In the genomic region with DNA sequence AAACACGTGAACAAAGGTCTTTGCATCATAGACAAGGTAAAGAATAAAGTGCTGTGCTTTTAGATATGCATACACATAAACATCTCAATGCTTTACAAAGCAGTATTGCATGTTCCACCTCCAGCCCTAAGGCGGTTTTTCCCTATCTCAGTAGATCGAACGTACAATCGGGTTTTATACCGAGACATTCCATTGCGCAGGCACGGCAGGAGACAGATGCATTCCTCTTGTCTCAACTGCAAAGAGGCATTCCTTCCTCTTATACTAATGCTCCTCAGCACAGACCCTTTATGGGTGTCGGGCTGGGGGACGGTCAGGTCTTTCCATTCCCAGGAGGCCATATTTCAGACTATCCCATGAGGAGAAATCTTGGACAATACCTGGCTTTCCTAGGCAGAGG, we compare ENCODE assay signal across 7 cellular contexts.
A peak's percentile ranks its signal among the peaks of the same experiment; 100 is the strongest.
DNase-seq lines count a peak whose midpoint lies in the region; ATAC-seq, FAIRE-seq and TF ChIP-seq lines count a peak whose summit lies in the region.
"Not testable (repeated sequence)": the region's sequence is repeated elsewhere in the genome, so short reads cannot be mapped to it uniquely, and the experiment has no call there.

No MANE protein-coding gene starts in this region.

- not testable (repeated sequence) for H3K27me3 Mint-ChIP-seq in GM23338 (ENCODE audit: insufficient read depth, low read depth, poor library complexity); mesothelial cell of epicardium (ENCODE audit: low read depth); neural progenitor cell (ENCODE audit: insufficient read depth, low read depth); progenitor cell of endocrine pancreas

- H2BK15ac ChIP-seq in H1 (ENCODE audit: low read length) = not testable (repeated sequence)

- not testable (repeated sequence) for H3K18ac ChIP-seq in H1 (ENCODE audit: extremely low read depth, low read length)

- H3K23me2 ChIP-seq in H1 (ENCODE audit: low read depth, low read length) = not testable (repeated sequence)

- not testable (repeated sequence) for H4K5ac ChIP-seq in H1 (ENCODE audit: insufficient read length, low read depth, low read length)

- CTCF ChIA-PET in H1 (lab: Charles Lee; ENCODE audit: partially characterized antibody) = not testable (repeated sequence)

- H3K4me2 ChIP-seq in GM23338 = peak overlapping the region; percentile 23
- not testable (repeated sequence) for H3K4me2 ChIP-seq in H1 (ENCODE audit: insufficient read depth in 1 of 2, low read depth in 2 of 2, low read length in 2 of 2); neural progenitor cell

- not testable (repeated sequence) for H3F3A ChIP-seq in GM23338 (replicated peaks; ENCODE audit: low read depth); neural progenitor cell (ENCODE audit: low read depth)

- WGBS in H1 (ENCODE audit: extremely low coverage in 1 of 2, insufficient coverage in 1 of 2, insufficient read length in 1 of 2, insufficient replicate concordance in 2 of 2, low coverage in 1 of 2, low lambda C conversion rate in 2 of 2, missing lambda C conversion rate in 1 of 2), 2 experiments = 94% methylated on average over 10 of the region's 10 CpGs; no CpG with 5 or more reads in 1 of the 2 experiments

- peaks cover 24% of the 10 kb centered on the region for H3K4me1 ChIP-seq in GM23338 (ENCODE audit: insufficient read depth)
- not testable (repeated sequence) for H3K4me1 ChIP-seq in HUES6 (ENCODE audit: control insufficient read depth, insufficient read depth, low read length); H1 (replicated peaks in 1 of 4; ENCODE audit: control insufficient read depth in 3 of 4, insufficient read depth in 4 of 4, low read length in 3 of 4); neural progenitor cell

- not testable (repeated sequence) for H3K36me3 Mint-ChIP-seq in GM23338 (ENCODE audit: low read depth)
- H3K36me3 Mint-ChIP-seq in mesothelial cell of epicardium (peaks cover 26% of the 10 kb centered on the region), neural progenitor cell (peaks cover 33% of the 10 kb centered on the region), progenitor cell of endocrine pancreas (ENCODE audit: insufficient read depth) (peaks cover 12% of the 10 kb centered on the region)

- not testable (repeated sequence) for H2AFZ ChIP-seq in GM23338; H1 (ENCODE audit: low read length); neural progenitor cell (replicated peaks)

- H3K79me1 ChIP-seq in H1 (ENCODE audit: low read depth, low read length) = not testable (repeated sequence)

- H3K9me3 ChIP-seq in HUES6 (ENCODE audit: control insufficient read depth, insufficient read depth, low read depth, low read length); H1 (ENCODE audit: insufficient read depth in 2 of 2, low read depth in 1 of 2, low read length in 1 of 2); neural progenitor cell (ENCODE audit: low read depth): not testable (repeated sequence)

- TF ChIP-seq EP300 in H1 (IDR thresholded peaks at IDR 0.05; ENCODE audit: borderline replicate concordance in 1 of 2, low read depth in 2 of 2, low read length in 2 of 2) = not testable (repeated sequence)

- not testable (repeated sequence) for H4K20me1 ChIP-seq in GM23338 (replicated peaks; ENCODE audit: insufficient read depth); H1 (replicated peaks in 1 of 2; ENCODE audit: control insufficient read depth in 1 of 2, insufficient read depth in 2 of 2, low read length in 2 of 2); neural progenitor cell (ENCODE audit: low read depth)

- H3K36me3 ChIP-seq in GM23338 (ENCODE audit: insufficient read depth); HUES6 (ENCODE audit: control insufficient read depth, insufficient read depth, low read length); H1 (ENCODE audit: control insufficient read depth in 2 of 4, insufficient read depth in 4 of 4, low read length in 3 of 4); neural progenitor cell: not testable (repeated sequence)

- H2BK12ac ChIP-seq in H1 (ENCODE audit: low read depth, low read length) = not testable (repeated sequence)

- TF ChIP-seq POLR2A in H1 (IDR thresholded peaks at IDR 0.05; ENCODE audit: control extremely low read depth in 1 of 2, low read depth in 2 of 2, low read length in 2 of 2) = not testable (repeated sequence)

- H2BK5ac ChIP-seq in H1 (ENCODE audit: low read depth, low read length) = not testable (repeated sequence)

- peaks cover 16% of the 10 kb centered on the region; the same call in 2 of the 3 replicates for H3K4me1 Mint-ChIP-seq in GM23338
- H3K4me1 Mint-ChIP-seq in mesothelial cell of epicardium = not testable (repeated sequence)
- peaks cover 11% of the 10 kb centered on the region for H3K4me1 Mint-ChIP-seq in neural progenitor cell
- peaks cover 14% of the 10 kb centered on the region for H3K4me1 Mint-ChIP-seq in progenitor cell of endocrine pancreas (ENCODE audit: low read depth)

- peak overlapping the region; percentile 25; the same call in 1 of the 2 replicates for H4K8ac ChIP-seq in H1 (ENCODE audit: extremely low read depth, insufficient read depth, low read length)

- not testable (repeated sequence) for H3K4me3 Mint-ChIP-seq in GM23338; mesothelial cell of epicardium; neural progenitor cell; progenitor cell of endocrine pancreas (ENCODE audit: low read depth)

- not testable (repeated sequence) for H3K9me2 ChIP-seq in GM23338 (ENCODE audit: insufficient read depth)

- not testable (repeated sequence) for H3K27me3 ChIP-seq in GM23338 (ENCODE audit: insufficient read depth); HUES6 (ENCODE audit: control insufficient read depth, insufficient read depth, low read length); H1 (replicated peaks in 1 of 4; ENCODE audit: control insufficient read depth in 3 of 4, extremely low read depth in 1 of 4, insufficient read depth in 3 of 4, low read length in 3 of 4); neural progenitor cell

- not testable (repeated sequence) for H2BK120ac ChIP-seq in H1 (replicated peaks; ENCODE audit: low read depth, low read length)

- H3K56ac ChIP-seq in H1 (replicated peaks; ENCODE audit: insufficient read length, low read depth, low read length) = not testable (repeated sequence)

- peak overlapping the region; percentile 5 for H3K9ac ChIP-seq in HUES6 (ENCODE audit: low read length)
- H3K9ac ChIP-seq in H1 (replicated peaks in 1 of 4; ENCODE audit: extremely low read depth in 1 of 4, low read depth in 3 of 4, low read length in 3 of 4); neural progenitor cell: not testable (repeated sequence)

- H3K4ac ChIP-seq in H1 (replicated peaks; ENCODE audit: insufficient read length, low read depth, low read length) = not testable (repeated sequence)

- H3K27ac Mint-ChIP-seq in GM23338 = peak overlapping the region; percentile 54; the same call in 1 of the 2 replicates
- peak overlapping the region; percentile 53 for H3K27ac Mint-ChIP-seq in mesothelial cell of epicardium
- H3K27ac Mint-ChIP-seq in neural progenitor cell = peak overlapping the region; percentile 57
- H3K27ac Mint-ChIP-seq in progenitor cell of endocrine pancreas = peak overlapping the region; percentile 56

- H3K9me3 Mint-ChIP-seq in GM23338; mesothelial cell of epicardium; neural progenitor cell; progenitor cell of endocrine pancreas (ENCODE audit: low read depth): not testable (repeated sequence)

- DNase-seq in GM23338 (ENCODE audit: low spot score) (peak; percentile 36), cardiac septum (ENCODE audit: low spot score) (peak; percentile 15), neural progenitor cell (ENCODE audit: low spot score) (peak; percentile 50)
- DNase-seq in H1 (ENCODE audit: low read depth in 1 of 2, low spot score in 2 of 2); mesothelial cell of epicardium (ENCODE audit: low spot score in 2 of 2, unreplicated experiment in 2 of 2); progenitor cell of endocrine pancreas (ENCODE audit: low spot score, unreplicated experiment): not testable (repeated sequence)

- not testable (repeated sequence) for H2AK5ac ChIP-seq in H1 (ENCODE audit: low read depth, low read length)

- not testable (repeated sequence) for TF ChIP-seq RAD21 in H1 (IDR thresholded peaks at IDR 0.05 in 1 of 2, conservative IDR thresholded peaks at IDR 0.05 in 1 of 2; ENCODE audit: low read depth in 2 of 2, low read length in 2 of 2)

- not testable (repeated sequence) for H2BK20ac ChIP-seq in H1 (ENCODE audit: low read length)

- POLR2A ChIA-PET in H1 (lab: Charles Lee; ENCODE audit: partially characterized antibody) = not testable (repeated sequence)

- not testable (repeated sequence) for TF ChIP-seq CTCF in GM23338 (conservative IDR thresholded peaks at IDR 0.05; ENCODE audit: low read depth in 2 of 2); H1 (IDR thresholded peaks at IDR 0.05; ENCODE audit: control extremely low read depth in 1 of 3, insufficient read depth in 1 of 3, low read depth in 1 of 3, low read length in 3 of 3); mesothelial cell of epicardium (IDR thresholded peaks at IDR 0.05; ENCODE audit: unreplicated experiment); neural progenitor cell (IDR thresholded peaks at IDR 0.05); progenitor cell of endocrine pancreas (IDR thresholded peaks at IDR 0.05; ENCODE audit: unreplicated experiment)

- not testable (repeated sequence) for H3K79me2 ChIP-seq in GM23338 (replicated peaks; ENCODE audit: insufficient read depth); H1 (ENCODE audit: control insufficient read depth in 1 of 2, insufficient read depth in 2 of 2, low read length in 2 of 2); neural progenitor cell (ENCODE audit: low read depth)

- H3K14ac ChIP-seq in H1 (ENCODE audit: insufficient read length) = not testable (repeated sequence)

- ATAC-seq in GM23338 = not testable (repeated sequence)

- not testable (repeated sequence) for H4K91ac ChIP-seq in H1 (replicated peaks; ENCODE audit: insufficient read length, low read length)

- not testable (repeated sequence) for H3K4me3 ChIP-seq in GM23338; HUES6 (ENCODE audit: low read depth, low read length); H1 (ENCODE audit: extremely low read depth in 1 of 4, insufficient read depth in 2 of 4, low read depth in 3 of 4, low read length in 4 of 4); neural progenitor cell

- FAIRE-seq in H1 (lab: Jason Lieb, UNC) = not testable (repeated sequence)

- H3K27ac ChIP-seq in GM23338 (ENCODE audit: low read depth); HUES6 (ENCODE audit: low read depth, low read length); H1 (ENCODE audit: low read depth, low read length); neural progenitor cell: not testable (repeated sequence)

- not testable (repeated sequence) for H3K23ac ChIP-seq in H1 (ENCODE audit: insufficient read length)

- intact Hi-C loops in cardiac septum (cut with DNase I) = not testable (repeated sequence)
